9 cellular contexts compared by ENCODE assay signal in the genomic region with DNA sequence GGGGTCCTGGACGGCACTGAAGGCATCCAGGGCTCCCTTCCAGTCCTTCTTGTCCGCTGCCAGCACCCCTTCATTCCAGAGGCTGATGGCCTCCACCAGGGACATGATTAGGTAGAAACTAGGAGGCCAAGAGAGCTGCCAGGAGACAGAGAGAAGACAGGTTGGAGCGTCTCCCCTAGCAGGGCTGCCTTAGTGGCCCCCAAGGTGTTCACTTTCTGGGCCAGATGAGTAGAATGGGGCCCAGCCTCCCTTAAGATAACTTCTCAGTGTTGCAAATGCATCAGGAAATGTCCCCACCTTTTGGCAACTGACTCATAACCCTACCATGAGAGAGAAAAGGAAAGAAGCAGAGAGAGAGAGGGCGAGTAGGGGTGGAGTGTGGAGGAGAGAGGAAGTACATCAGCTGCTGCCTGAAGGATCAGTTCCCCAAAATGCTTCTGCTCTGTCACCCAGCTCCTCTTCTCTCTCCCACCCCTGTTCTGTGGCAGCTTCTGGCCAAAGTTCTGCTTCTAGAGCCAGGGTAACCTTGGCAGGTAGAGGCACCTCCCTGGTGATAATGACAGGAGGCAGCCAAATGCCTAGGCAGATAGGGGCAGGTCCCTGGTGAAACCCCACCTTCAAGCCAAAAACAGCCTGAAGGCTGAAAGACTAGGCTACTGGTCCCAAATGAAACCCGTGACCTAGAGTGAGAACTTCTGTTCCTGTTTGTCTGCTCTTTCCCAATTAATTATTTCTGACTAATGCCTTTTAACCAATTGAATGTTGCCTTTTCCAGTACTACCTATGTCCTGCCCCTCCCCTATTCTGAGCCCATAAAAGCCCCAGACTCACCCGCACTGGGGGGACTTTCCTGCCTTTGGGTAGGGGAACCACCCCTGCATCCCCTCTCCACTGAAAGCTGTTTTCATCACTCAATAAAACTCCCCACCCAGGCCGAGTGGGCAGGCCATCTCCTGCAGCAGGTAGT. TPM values are rescaled to one million over a fixed set of nuclear protein-coding genes. Genes with fewer than 3 reads are reported as not detected.
DNase-seq lines count a peak whose midpoint lies in the region; ATAC-seq and TF ChIP-seq lines count a peak whose summit lies in the region.
"Had no signal": no experiment of that assay in that cellular context is flagged by ENCODE, and none has a peak within 500 bp of the region (broad histone marks: within the 10 kb centered on the region; RNA-seq: fewer than 3 reads in every experiment).

A gene with protein sequence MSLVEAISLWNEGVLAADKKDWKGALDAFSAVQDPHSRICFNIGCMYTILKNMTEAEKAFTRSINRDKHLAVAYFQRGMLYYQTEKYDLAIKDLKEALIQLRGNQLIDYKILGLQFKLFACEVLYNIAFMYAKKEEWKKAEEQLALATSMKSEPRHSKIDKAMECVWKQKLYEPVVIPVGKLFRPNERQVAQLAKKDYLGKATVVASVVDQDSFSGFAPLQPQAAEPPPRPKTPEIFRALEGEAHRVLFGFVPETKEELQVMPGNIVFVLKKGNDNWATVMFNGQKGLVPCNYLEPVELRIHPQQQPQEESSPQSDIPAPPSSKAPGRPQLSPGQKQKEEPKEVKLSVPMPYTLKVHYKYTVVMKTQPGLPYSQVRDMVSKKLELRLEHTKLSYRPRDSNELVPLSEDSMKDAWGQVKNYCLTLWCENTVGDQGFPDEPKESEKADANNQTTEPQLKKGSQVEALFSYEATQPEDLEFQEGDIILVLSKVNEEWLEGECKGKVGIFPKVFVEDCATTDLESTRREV (minus strand): TSS at position 235 of the 967 bp plus-strand sequence. CDS start 130 bp downstream, at position 105.

- DNase-seq in CD1c-positive myeloid dendritic cell (ENCODE audit: extremely low spot score): peak; percentile 93
- no peak for DNase-seq in T-helper 17 cell
- DNase-seq in stimulated activated CD4-positive, alpha-beta T cell treated with anti-CD3 and anti-CD28 coated beads, TNF-alpha, amount 100 ng/mL, for 48 hours (ENCODE audit: low read depth in 3 of 3): peak in 2 of 3 donors; percentile 29 to 36
- no peak for DNase-seq in NCI-H774 (lab: John Stamatoyannopoulos, UW)
- no peak for DNase-seq in NCI-H510A (lab: John Stamatoyannopoulos, UW)

- H3K4me1 ChIP-seq in gastroesophageal sphincter: no peaks in the 10 kb centered on the region

- H3K27me3 Mint-ChIP-seq in T-helper 17 cell: peaks cover 11% of the 10 kb centered on the region

- no peak for TF ChIP-seq EP300 in gastroesophageal sphincter (IDR thresholded peaks at IDR 0.05)

- TF ChIP-seq POLR2A in GM19193 (IDR thresholded peaks at IDR 0.05; ENCODE audit: extremely low read depth, insufficient read depth, insufficient read length) (peak; percentile 65), gastroesophageal sphincter (IDR thresholded peaks at IDR 0.05) (no peak)

- H3K4me1 Mint-ChIP-seq in T-helper 17 cell: peaks cover 36% of the 10 kb centered on the region

- H3K9me3 ChIP-seq in T-helper 17 cell (ENCODE audit: control insufficient read depth, low read length, poor library complexity, severe bottlenecking): no peaks in the 10 kb centered on the region
- H3K9me3 ChIP-seq in gastroesophageal sphincter: no peaks in the 10 kb centered on the region

- 81 to 85% methylated on average over 2 to 4 of the region's 7 CpGs for WGBS in gastroesophageal sphincter (ENCODE audit: low coverage in 1 of 2), 2 donors

- no peaks in the 10 kb centered on the region for H3K36me3 ChIP-seq in gastroesophageal sphincter

- no peak for TF ChIP-seq CTCF in gastroesophageal sphincter (IDR thresholded peaks at IDR 0.05)

- no peaks in the 10 kb centered on the region for H3K27me3 ChIP-seq in gastroesophageal sphincter

- peaks cover 7% of the 10 kb centered on the region for H3K36me3 Mint-ChIP-seq in T-helper 17 cell (ENCODE audit: low read depth)

- ATAC-seq in HG03108 (IDR thresholded peaks at IDR 0.05; ENCODE audit: unreplicated experiment) (peak; percentile 81), T-helper 17 cell (peak; percentile 79), gastroesophageal sphincter (peak; percentile 81)

- peak within 1 kb of the TSS; percentile 54 for H3K27ac Mint-ChIP-seq in T-helper 17 cell

- H3K27ac ChIP-seq in gastroesophageal sphincter: peak within 1 kb of the TSS in 2 of 4 donors; percentile 31 to 42

- H3K4me3 Mint-ChIP-seq in T-helper 17 cell: peak within 1 kb of the TSS; percentile 61

- peak within 1 kb of the TSS in 1 of 2 donors; percentile 16 for H3K4me3 ChIP-seq in gastroesophageal sphincter

RNA-seq across cellular contexts. Expression of the gene that starts here (rescaled TPM):
- total RNA-seq in T-helper 17 cell: 10 to 100 TPM in 1 of 2 donors, 1 to 10 TPM in 1; 2.7 to 14.7 TPM
- 10 to 100 TPM in 2 of 4 donors, 1 to 10 TPM in 2; 3.7 to 22.0 (median 13.8) TPM for total RNA-seq in gastroesophageal sphincter
- total RNA-seq: dermis microvascular lymphatic vessel endothelial cell had no signal

Comparison
In these comparisons a context has a peak if more than half of its experiments do, and no peak if none do; other contexts are left out.
1. DNase-seq: peak in CD1c-positive myeloid dendritic cell (single experiment) and stimulated activated CD4-positive, alpha-beta T cell treated with anti-CD3 and anti-CD28 coated beads, TNF-alpha, amount 100 ng/mL, for 48 hours (2 of 3); none in T-helper 17 cell (0 of 3), NCI-H774 (single experiment) and NCI-H510A (single experiment).
2. Peak in every context shown above with its lines, with median percentiles within 50 percentile points of each other: ATAC-seq.